In genomic region chr10:79111427-79111826, GRCh38 we compare ENCODE assay signal across 15 cellular contexts. TPM values are rescaled to one million over a fixed set of nuclear protein-coding genes. Genes with fewer than 3 reads are reported as not detected.
DNase-seq lines count a peak whose midpoint lies in the region; ATAC-seq and TF ChIP-seq lines count a peak whose summit lies in the region.
"Had no signal": no experiment of that assay in that cellular context is flagged by ENCODE, and none has a peak within 500 bp of the region (broad histone marks: within the 10 kb centered on the region; RNA-seq: fewer than 3 reads in every experiment).

No MANE protein-coding gene starts in this region.

- no peak overlapping the region for H3K9ac ChIP-seq in subcutaneous abdominal adipose tissue (ENCODE audit: low read length in 5 of 5)

- DNase-seq in body of pancreas (peak; percentile 37 to 78 (median 70)), kidney tubule cell (ENCODE audit: low spot score) (peak; percentile 93), foreskin melanocyte (no peak), amygdala (lab: John Stamatoyannopoulos, UW) (no peak)
- no peak for DNase-seq in stimulated activated naive B cell treated with anti-CD40 and anti-IgM and Interleukin-4, amounts not matched to agents 10 μg/mL and 1 μg/mL and 100 μg/mL, for 72 hours
- DNase-seq in activated CD4-positive, alpha-beta T cell treated with anti-CD3 and anti-CD28 coated beads for 1 hour = no peak
- DNase-seq: activated CD4-positive, alpha-beta T cell treated with anti-CD3 and anti-CD28 coated beads, Interleukin-2, amount 50 U/mL, for 4 hours; DMS79 treated with DMSO at 0.1 percent for 48 hours; mesendoderm; stimulated activated CD4-positive, alpha-beta T cell treated with anti-CD3 and anti-CD28 coated beads, Interleukin-12 subunit alpha, Interleukin-12 subunit beta, amount 100 ng/mL, for 4 hours; stimulated activated naive CD4-positive, alpha-beta T cell had no signal

- H3K36me3 ChIP-seq in HEK293 (ENCODE audit: control insufficient read depth in 2 of 2, insufficient read depth in 1 of 2, low read length in 2 of 2) = peaks cover 0 to 3% of the 10 kb centered on the region in 2 experiments; a peak in 1 of 3 replicates
- H3K36me3 ChIP-seq in body of pancreas (replicated peaks in 1 of 2; ENCODE audit: insufficient read depth in 1 of 2, low read depth in 2 of 2) = no peaks in the 10 kb centered on the region
- H3K36me3 ChIP-seq in subcutaneous abdominal adipose tissue (ENCODE audit: control insufficient read depth in 5 of 5, insufficient read depth in 5 of 5, low read length in 5 of 5) = peaks cover 0 to 24% (median 21%) of the 10 kb centered on the region in 5 donors

- H3K27ac ChIP-seq in HEK293 (ENCODE audit: extremely low read depth, low read depth, low read length) (no peak overlapping the region), body of pancreas (peak overlapping the region; percentile 32 to 71 (median 56)), subcutaneous abdominal adipose tissue (ENCODE audit: low read depth, low read length) (peak overlapping the region; percentile 76)

- intact Hi-C loops in body of pancreas (cut with DNase I) = no loop called here

- WGBS in body of pancreas, 2 donors = 21 to 35% methylated on average over 3 to 5 of the region's 5 CpGs

- no peak for TF ChIP-seq POLR2A in body of pancreas (IDR thresholded peaks at IDR 0.05)

- no peaks in the 10 kb centered on the region for H3K9me3 ChIP-seq in HEK293 (ENCODE audit: control insufficient read depth, insufficient read depth, low read depth, low read length)
- H3K9me3 ChIP-seq in body of pancreas = no peaks in the 10 kb centered on the region
- H3K9me3 ChIP-seq in subcutaneous abdominal adipose tissue (ENCODE audit: control insufficient read depth in 5 of 5, low read length in 5 of 5) = no peaks in the 10 kb centered on the region

- no peak overlapping the region for H3K4me3 Mint-ChIP-seq in stimulated activated naive B cell treated with anti-CD40 and anti-IgM and Interleukin-4, amounts not matched to agents 10 μg/mL and 1 μg/mL and 100 μg/mL, for 72 hours
- H3K4me3 Mint-ChIP-seq: activated naive CD8-positive, alpha-beta T cell had no signal

- peaks cover 24 to 31% of the 10 kb centered on the region in 2 donors for H3K27me3 Mint-ChIP-seq in stimulated activated naive B cell treated with anti-CD40 and anti-IgM and Interleukin-4, amounts not matched to agents 10 μg/mL and 1 μg/mL and 100 μg/mL, for 72 hours
- H3K27me3 Mint-ChIP-seq: activated naive CD8-positive, alpha-beta T cell had no signal

- peaks cover 21 to 37% of the 10 kb centered on the region in 2 donors for H3K4me1 Mint-ChIP-seq in stimulated activated naive B cell treated with anti-CD40 and anti-IgM and Interleukin-4, amounts not matched to agents 10 μg/mL and 1 μg/mL and 100 μg/mL, for 72 hours

- no peak overlapping the region for H3K27ac Mint-ChIP-seq in stimulated activated naive B cell treated with anti-CD40 and anti-IgM and Interleukin-4, amounts not matched to agents 10 μg/mL and 1 μg/mL and 100 μg/mL, for 72 hours
- H3K27ac Mint-ChIP-seq: activated naive CD8-positive, alpha-beta T cell had no signal

- POLR2A ChIA-PET in HEK293 (lab: Yijun Ruan, JAX) = no interaction called here

- TF ChIP-seq CTCF in HEK293 (tag by site-specific recombination; IDR thresholded peaks at IDR 0.05) = no peak
- no peak for TF ChIP-seq CTCF in body of pancreas (IDR thresholded peaks at IDR 0.05)

- H3K27me3 ChIP-seq in body of pancreas (no peaks in the 10 kb centered on the region), subcutaneous abdominal adipose tissue (ENCODE audit: control insufficient read depth in 5 of 5, insufficient read depth in 4 of 5, low read length in 5 of 5) (no peaks in the 10 kb centered on the region)

- peaks cover 0 to 2% of the 10 kb centered on the region in 2 donors for H3K36me3 Mint-ChIP-seq in stimulated activated naive B cell treated with anti-CD40 and anti-IgM and Interleukin-4, amounts not matched to agents 10 μg/mL and 1 μg/mL and 100 μg/mL, for 72 hours
- H3K36me3 Mint-ChIP-seq: activated naive CD8-positive, alpha-beta T cell had no signal

- H3K4me3 ChIP-seq in HEK293 (ENCODE audit: low read depth, low read length) (no peak overlapping the region), body of pancreas (no peak overlapping the region), subcutaneous abdominal adipose tissue (ENCODE audit: low read depth in 1 of 5, low read length in 5 of 5) (no peak overlapping the region)

- ATAC-seq in body of pancreas = peak; percentile 54
- ATAC-seq in stimulated activated naive B cell treated with anti-CD40 and anti-IgM and Interleukin-4, amounts not matched to agents 10 μg/mL and 1 μg/mL and 100 μg/mL, for 72 hours (replicated peaks) = no peak
- ATAC-seq: esophagus mucosa had no signal

- CTCF ChIA-PET in HEK293 (lab: Yijun Ruan, JAX) = no interaction called here

- peaks cover 3% of the 10 kb centered on the region; the same call in 1 of the 2 replicates for H3K4me1 ChIP-seq in HEK293 (ENCODE audit: control insufficient read depth, insufficient read depth, low read length)
- peaks cover 81% of the 10 kb centered on the region for H3K4me1 ChIP-seq in body of pancreas
- peaks cover 18 to 77% (median 67%) of the 10 kb centered on the region in 5 donors for H3K4me1 ChIP-seq in subcutaneous abdominal adipose tissue (ENCODE audit: control insufficient read depth in 5 of 5, insufficient read depth in 5 of 5, low read length in 5 of 5)

- no peaks in the 10 kb centered on the region for H3K9me3 Mint-ChIP-seq in stimulated activated naive B cell treated with anti-CD40 and anti-IgM and Interleukin-4, amounts not matched to agents 10 μg/mL and 1 μg/mL and 100 μg/mL, for 72 hours

TF ChIP-seq in HEK293, 187 proteins besides CTCF, POLR2A, EP300 and RAD21:
- TF ChIP-seq ZNF280D (tag by site-specific recombination; IDR thresholded peaks at IDR 0.05) (no peak), ZNF664 (tag by site-specific recombination; IDR thresholded peaks at IDR 0.05) (no peak), ZNF169 (tag by site-specific recombination; IDR thresholded peaks at IDR 0.05) (no peak), ZFHX2 (tag by site-specific recombination; conservative IDR thresholded peaks at IDR 0.05) (0 out of 2 replicates have a peak, but pooled peaks have one; percentile 13)
- TF ChIP-seq, protein P1, sequence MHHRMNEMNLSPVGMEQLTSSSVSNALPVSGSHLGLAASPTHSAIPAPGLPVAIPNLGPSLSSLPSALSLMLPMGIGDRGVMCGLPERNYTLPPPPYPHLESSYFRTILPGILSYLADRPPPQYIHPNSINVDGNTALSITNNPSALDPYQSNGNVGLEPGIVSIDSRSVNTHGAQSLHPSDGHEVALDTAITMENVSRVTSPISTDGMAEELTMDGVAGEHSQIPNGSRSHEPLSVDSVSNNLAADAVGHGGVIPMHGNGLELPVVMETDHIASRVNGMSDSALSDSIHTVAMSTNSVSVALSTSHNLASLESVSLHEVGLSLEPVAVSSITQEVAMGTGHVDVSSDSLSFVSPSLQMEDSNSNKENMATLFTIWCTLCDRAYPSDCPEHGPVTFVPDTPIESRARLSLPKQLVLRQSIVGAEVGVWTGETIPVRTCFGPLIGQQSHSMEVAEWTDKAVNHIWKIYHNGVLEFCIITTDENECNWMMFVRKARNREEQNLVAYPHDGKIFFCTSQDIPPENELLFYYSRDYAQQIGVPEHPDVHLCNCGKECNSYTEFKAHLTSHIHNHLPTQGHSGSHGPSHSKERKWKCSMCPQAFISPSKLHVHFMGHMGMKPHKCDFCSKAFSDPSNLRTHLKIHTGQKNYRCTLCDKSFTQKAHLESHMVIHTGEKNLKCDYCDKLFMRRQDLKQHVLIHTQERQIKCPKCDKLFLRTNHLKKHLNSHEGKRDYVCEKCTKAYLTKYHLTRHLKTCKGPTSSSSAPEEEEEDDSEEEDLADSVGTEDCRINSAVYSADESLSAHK (tag by site-specific recombination; IDR thresholded peaks at IDR 0.05) = no peak

RNA-seq across cellular contexts. Expression of gene ZMIZ1, which starts 42.7 kb away (rescaled TPM):
- 10 to 100 TPM; 27.2 to 42.2 TPM for total RNA-seq in body of pancreas

Comparison
In these comparisons a context has a peak if more than half of its experiments do, and no peak if none do; other contexts are left out.
1. DNase-seq: peak in body of pancreas (4 of 4) and kidney tubule cell (single experiment); none in stimulated activated naive B cell treated with anti-CD40 and anti-IgM and Interleukin-4, amounts not matched to agents 10 μg/mL and 1 μg/mL and 100 μg/mL, for 72 hours (single experiment), foreskin melanocyte (single experiment), amygdala (0 of 56) and activated CD4-positive, alpha-beta T cell treated with anti-CD3 and anti-CD28 coated beads for 1 hour (single experiment).